ENCODE assay signal across 1 cellular context in the genomic region with DNA sequence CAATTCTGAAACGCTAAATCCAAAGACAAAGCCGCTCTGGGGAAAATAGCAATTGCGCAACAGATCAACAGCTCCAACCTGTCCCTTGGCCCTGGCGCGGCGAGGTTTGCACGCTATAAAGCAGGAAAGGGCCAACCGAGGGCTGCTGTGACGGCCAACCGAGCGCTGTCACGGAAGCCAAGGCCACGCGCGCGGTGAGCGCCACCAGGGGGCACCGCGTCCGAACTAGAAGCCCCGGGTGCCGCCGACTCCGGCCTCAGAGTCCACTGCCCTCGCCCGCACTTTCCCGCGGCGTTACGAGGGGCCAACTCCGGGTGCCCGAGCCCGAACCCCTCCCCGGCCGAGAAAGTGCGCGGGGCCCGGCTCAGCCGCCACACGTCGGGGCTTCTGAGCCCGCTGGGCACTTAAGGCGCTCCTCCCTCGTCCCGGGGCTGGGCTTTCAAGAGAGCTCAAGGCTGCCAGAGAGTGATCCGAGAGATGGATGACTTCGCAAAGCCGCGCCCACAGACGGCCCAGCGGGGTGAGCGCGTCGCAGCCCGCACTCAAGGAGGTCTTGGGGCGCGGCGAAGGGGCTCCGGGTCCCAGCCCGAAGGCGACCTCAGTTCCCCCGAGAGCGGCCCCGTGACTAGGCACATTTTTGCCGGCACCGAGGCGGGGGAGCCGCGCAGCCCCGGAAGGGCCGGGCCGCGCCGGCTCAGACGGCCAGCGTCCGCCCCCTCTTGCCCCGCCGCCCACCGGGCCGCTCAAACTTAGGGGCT.
TF ChIP-seq lines count a peak whose summit lies in the region.

No MANE protein-coding gene starts in this region.

TF ChIP-seq in HepG2, 621 proteins besides CTCF, POLR2A, EP300 and RAD21 (continued from another document and continues in another):
- TF ChIP-seq, protein P1, sequence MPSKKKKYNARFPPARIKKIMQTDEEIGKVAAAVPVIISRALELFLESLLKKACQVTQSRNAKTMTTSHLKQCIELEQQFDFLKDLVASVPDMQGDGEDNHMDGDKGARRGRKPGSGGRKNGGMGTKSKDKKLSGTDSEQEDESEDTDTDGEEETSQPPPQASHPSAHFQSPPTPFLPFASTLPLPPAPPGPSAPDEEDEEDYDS (CRISPR knock-in tag; IDR thresholded peaks at IDR 0.05) = peak; percentile 84
- no peak for TF ChIP-seq ADNP (CRISPR knock-in tag; IDR thresholded peaks at IDR 0.05)
- peak; percentile 90 for TF ChIP-seq ZNF558 (CRISPR knock-in tag; IDR thresholded peaks at IDR 0.05; ENCODE audit: borderline replicate concordance)
- peak; percentile 82; the same call in 1 of the 2 replicates for TF ChIP-seq ZNF556 (CRISPR knock-in tag; IDR thresholded peaks at IDR 0.05; ENCODE audit: borderline replicate concordance)
- peak; percentile 72; the same call in 1 of the 2 replicates for TF ChIP-seq ESRRA (CRISPR knock-in tag; IDR thresholded peaks at IDR 0.05; ENCODE audit: low read depth)
- TF ChIP-seq PRDM4 (CRISPR knock-in tag; IDR thresholded peaks at IDR 0.05; ENCODE audit: borderline replicate concordance) = peak; percentile 63; the same call in 1 of the 2 replicates
- no peak for TF ChIP-seq ZNF841 (CRISPR knock-in tag; IDR thresholded peaks at IDR 0.05; ENCODE audit: borderline replicate concordance)
- TF ChIP-seq, protein P2, sequence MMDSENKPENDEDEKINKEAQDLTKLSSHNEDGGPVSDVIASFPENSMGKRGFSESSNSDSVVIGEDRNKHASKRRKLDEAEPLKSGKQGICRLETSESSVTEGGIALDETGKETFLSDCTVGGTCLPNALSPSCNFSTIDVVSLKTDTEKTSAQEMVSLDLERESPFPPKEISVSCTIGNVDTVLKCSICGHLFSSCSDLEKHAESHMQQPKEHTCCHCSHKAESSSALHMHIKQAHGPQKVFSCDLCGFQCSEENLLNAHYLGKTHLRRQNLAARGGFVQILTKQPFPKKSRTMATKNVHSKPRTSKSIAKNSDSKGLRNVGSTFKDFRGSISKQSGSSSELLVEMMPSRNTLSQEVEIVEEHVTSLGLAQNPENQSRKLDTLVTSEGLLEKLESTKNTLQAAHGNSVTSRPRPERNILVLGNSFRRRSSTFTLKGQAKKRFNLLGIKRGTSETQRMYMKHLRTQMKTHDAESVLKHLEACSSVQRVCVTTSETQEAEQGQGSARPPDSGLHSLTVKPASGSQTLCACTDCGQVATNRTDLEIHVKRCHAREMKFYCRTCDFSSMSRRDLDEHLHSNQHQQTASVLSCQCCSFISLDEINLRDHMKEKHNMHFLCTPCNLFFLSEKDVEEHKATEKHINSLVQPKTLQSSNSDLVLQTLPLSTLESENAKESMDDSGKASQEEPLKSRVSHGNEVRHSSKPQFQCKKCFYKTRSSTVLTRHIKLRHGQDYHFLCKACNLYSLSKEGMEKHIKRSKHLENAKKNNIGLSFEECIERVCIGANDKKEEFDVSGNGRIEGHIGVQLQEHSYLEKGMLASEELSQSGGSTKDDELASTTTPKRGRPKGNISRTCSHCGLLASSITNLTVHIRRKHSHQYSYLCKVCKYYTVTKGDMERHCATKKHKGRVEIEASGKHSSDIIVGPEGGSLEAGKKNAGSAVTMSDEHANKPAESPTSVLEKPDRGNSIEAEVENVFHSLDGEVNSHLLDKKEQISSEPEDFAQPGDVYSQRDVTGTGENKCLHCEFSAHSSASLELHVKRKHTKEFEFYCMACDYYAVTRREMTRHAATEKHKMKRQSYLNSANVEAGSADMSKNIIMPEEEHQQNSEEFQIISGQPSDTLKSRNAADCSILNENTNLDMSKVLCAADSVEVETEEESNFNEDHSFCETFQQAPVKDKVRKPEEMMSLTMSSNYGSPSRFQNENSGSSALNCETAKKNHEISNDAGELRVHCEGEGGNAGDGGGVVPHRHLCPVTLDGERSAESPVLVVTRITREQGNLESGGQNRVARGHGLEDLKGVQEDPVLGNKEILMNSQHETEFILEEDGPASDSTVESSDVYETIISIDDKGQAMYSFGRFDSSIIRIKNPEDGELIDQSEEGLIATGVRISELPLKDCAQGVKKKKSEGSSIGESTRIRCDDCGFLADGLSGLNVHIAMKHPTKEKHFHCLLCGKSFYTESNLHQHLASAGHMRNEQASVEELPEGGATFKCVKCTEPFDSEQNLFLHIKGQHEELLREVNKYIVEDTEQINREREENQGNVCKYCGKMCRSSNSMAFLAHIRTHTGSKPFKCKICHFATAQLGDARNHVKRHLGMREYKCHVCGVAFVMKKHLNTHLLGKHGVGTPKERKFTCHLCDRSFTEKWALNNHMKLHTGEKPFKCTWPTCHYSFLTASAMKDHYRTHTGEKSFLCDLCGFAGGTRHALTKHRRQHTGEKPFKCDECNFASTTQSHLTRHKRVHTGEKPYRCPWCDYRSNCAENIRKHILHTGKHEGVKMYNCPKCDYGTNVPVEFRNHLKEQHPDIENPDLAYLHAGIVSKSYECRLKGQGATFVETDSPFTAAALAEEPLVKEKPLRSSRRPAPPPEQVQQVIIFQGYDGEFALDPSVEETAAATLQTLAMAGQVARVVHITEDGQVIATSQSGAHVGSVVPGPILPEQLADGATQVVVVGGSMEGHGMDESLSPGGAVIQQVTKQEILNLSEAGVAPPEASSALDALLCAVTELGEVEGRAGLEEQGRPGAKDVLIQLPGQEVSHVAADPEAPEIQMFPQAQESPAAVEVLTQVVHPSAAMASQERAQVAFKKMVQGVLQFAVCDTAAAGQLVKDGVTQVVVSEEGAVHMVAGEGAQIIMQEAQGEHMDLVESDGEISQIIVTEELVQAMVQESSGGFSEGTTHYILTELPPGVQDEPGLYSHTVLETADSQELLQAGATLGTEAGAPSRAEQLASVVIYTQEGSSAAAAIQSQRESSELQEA (CRISPR knock-in tag; IDR thresholded peaks at IDR 0.05; ENCODE audit: not compliant biosample characterization) = peak; percentile 54
- TF ChIP-seq ELF4 (CRISPR knock-in tag; IDR thresholded peaks at IDR 0.05; ENCODE audit: borderline replicate concordance) = no peak; the same call in none of the 2 replicates
- TF ChIP-seq, protein P3, sequence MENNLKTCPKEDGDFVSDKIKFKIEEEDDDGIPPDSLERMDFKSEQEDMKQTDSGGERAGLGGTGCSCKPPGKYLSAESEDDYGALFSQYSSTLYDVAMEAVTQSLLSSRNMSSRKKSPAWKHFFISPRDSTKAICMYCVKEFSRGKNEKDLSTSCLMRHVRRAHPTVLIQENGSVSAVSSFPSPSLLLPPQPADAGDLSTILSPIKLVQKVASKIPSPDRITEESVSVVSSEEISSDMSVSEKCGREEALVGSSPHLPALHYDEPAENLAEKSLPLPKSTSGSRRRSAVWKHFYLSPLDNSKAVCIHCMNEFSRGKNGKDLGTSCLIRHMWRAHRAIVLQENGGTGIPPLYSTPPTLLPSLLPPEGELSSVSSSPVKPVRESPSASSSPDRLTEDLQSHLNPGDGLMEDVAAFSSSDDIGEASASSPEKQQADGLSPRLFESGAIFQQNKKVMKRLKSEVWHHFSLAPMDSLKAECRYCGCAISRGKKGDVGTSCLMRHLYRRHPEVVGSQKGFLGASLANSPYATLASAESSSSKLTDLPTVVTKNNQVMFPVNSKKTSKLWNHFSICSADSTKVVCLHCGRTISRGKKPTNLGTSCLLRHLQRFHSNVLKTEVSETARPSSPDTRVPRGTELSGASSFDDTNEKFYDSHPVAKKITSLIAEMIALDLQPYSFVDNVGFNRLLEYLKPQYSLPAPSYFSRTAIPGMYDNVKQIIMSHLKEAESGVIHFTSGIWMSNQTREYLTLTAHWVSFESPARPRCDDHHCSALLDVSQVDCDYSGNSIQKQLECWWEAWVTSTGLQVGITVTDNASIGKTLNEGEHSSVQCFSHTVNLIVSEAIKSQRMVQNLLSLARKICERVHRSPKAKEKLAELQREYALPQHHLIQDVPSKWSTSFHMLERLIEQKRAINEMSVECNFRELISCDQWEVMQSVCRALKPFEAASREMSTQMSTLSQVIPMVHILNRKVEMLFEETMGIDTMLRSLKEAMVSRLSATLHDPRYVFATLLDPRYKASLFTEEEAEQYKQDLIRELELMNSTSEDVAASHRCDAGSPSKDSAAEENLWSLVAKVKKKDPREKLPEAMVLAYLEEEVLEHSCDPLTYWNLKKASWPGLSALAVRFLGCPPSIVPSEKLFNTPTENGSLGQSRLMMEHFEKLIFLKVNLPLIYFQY (CRISPR knock-in tag; IDR thresholded peaks at IDR 0.05; ENCODE audit: borderline replicate concordance) = peak; percentile 77; the same call in 1 of the 2 replicates
- TF ChIP-seq MTF2 (CRISPR knock-in tag; IDR thresholded peaks at IDR 0.05; ENCODE audit: borderline replicate concordance) = peak; percentile 98; the same call in 1 of the 2 replicates
- TF ChIP-seq GLMP (CRISPR knock-in tag; IDR thresholded peaks at IDR 0.05; ENCODE audit: borderline replicate concordance) = peak; percentile 79; the same call in 1 of the 2 replicates
- TF ChIP-seq MAFG (CRISPR knock-in tag; IDR thresholded peaks at IDR 0.05) = no peak
- TF ChIP-seq, protein P4, sequence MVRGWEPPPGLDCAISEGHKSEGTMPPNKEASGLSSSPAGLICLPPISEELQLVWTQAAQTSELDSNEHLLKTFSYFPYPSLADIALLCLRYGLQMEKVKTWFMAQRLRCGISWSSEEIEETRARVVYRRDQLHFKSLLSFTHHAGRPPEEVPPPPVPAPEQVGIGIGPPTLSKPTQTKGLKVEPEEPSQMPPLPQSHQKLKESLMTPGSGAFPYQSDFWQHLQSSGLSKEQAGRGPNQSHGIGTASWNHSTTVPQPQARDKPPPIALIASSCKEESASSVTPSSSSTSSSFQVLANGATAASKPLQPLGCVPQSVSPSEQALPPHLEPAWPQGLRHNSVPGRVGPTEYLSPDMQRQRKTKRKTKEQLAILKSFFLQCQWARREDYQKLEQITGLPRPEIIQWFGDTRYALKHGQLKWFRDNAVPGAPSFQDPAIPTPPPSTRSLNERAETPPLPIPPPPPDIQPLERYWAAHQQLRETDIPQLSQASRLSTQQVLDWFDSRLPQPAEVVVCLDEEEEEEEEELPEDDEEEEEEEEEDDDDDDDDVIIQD (CRISPR knock-in tag; IDR thresholded peaks at IDR 0.05; ENCODE audit: low read depth) = peak; percentile 83
- peak; percentile 45; the same call in 1 of the 2 replicates for TF ChIP-seq RNF2 (conservative IDR thresholded peaks at IDR 0.05; ENCODE audit: low read depth)
- TF ChIP-seq, protein P5, sequence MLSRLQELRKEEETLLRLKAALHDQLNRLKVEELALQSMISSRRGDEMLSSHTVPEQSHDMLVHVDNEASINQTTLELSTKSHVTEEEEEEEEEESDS (CRISPR knock-in tag; IDR thresholded peaks at IDR 0.05; ENCODE audit: borderline replicate concordance) = peak; percentile 92
- TF ChIP-seq CREB1 (IDR thresholded peaks at IDR 0.05) = peak; percentile 78
- TF ChIP-seq CREB1 (CRISPR knock-in tag; IDR thresholded peaks at IDR 0.05) = peak; percentile 73
- TF ChIP-seq ZNF652 (CRISPR knock-in tag; IDR thresholded peaks at IDR 0.05; ENCODE audit: borderline replicate concordance, low read depth) = peak; percentile 73
- peak; percentile 87; the same call in 1 of the 2 replicates for TF ChIP-seq NFKB2 (CRISPR knock-in tag; IDR thresholded peaks at IDR 0.05; ENCODE audit: borderline replicate concordance)
- TF ChIP-seq, protein P6, sequence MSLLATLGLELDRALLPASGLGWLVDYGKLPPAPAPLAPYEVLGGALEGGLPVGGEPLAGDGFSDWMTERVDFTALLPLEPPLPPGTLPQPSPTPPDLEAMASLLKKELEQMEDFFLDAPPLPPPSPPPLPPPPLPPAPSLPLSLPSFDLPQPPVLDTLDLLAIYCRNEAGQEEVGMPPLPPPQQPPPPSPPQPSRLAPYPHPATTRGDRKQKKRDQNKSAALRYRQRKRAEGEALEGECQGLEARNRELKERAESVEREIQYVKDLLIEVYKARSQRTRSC (CRISPR knock-in tag; IDR thresholded peaks at IDR 0.05; ENCODE audit: low read depth) = no peak; the same call in none of the 2 replicates
- no peak; the same call in 1 of the 2 replicates for TF ChIP-seq ZNF546 (CRISPR knock-in tag; conservative IDR thresholded peaks at IDR 0.05)
- TF ChIP-seq, protein P7, sequence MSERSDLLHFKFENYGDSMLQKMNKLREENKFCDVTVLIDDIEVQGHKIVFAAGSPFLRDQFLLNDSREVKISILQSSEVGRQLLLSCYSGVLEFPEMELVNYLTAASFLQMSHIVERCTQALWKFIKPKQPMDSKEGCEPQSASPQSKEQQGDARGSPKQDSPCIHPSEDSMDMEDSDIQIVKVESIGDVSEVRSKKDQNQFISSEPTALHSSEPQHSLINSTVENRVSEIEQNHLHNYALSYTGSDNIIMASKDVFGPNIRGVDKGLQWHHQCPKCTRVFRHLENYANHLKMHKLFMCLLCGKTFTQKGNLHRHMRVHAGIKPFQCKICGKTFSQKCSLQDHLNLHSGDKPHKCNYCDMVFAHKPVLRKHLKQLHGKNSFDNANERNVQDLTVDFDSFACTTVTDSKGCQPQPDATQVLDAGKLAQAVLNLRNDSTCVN (CRISPR knock-in tag; IDR thresholded peaks at IDR 0.05; ENCODE audit: borderline replicate concordance) = peak; percentile 93
- TF ChIP-seq REL (CRISPR knock-in tag; conservative IDR thresholded peaks at IDR 0.05) = no peak; the same call in none of the 2 replicates
- TF ChIP-seq DPF2 (CRISPR knock-in tag; IDR thresholded peaks at IDR 0.05; ENCODE audit: borderline replicate concordance, low read depth) = peak; percentile 81
- no peak for TF ChIP-seq SMARCC2 (IDR thresholded peaks at IDR 0.05)
